ENCODE assay signal across 8 cellular contexts in genomic region chr15:75001310-75001709, GRCh38.
"Had no signal": no experiment of that assay in that cellular context is flagged by ENCODE, and none has a peak within 500 bp of the region (broad histone marks: within the 10 kb centered on the region; RNA-seq: fewer than 3 reads in every experiment).

No MANE protein-coding gene starts in this region.

- H3K27ac ChIP-seq: GM23248 had no signal

- DNase-seq: GM23248, GOT3, H7, HFFc6, IMR-90, KBM-7 had no signal

- H3K4me3 ChIP-seq: GM23248, HAP-1 had no signal

- ATAC-seq: HCT116 had no signal

- H3K9me3 ChIP-seq: HAP-1 had no signal

- H3K36me3 ChIP-seq: HAP-1 had no signal

- H3K4me1 ChIP-seq: HAP-1 had no signal
